10 cellular contexts compared by ENCODE assay signal in genomic region chr6:157768304-157768703, GRCh38. TPM values are rescaled to one million over a fixed set of nuclear protein-coding genes. Genes with fewer than 3 reads are reported as not detected.
DNase-seq lines count a peak whose midpoint lies in the region; ATAC-seq and TF ChIP-seq lines count a peak whose summit lies in the region.
"Had no signal": no experiment of that assay in that cellular context is flagged by ENCODE, and none has a peak within 500 bp of the region (broad histone marks: within the 10 kb centered on the region; RNA-seq: fewer than 3 reads in every experiment).

No MANE protein-coding gene starts in this region.

- no peak for ATAC-seq in HG03196 (IDR thresholded peaks at IDR 0.05; ENCODE audit: unreplicated experiment)
- no peak for ATAC-seq in GM19397 (IDR thresholded peaks at IDR 0.05; ENCODE audit: unreplicated experiment)
- no peak for ATAC-seq in GM19455 (IDR thresholded peaks at IDR 0.05; ENCODE audit: unreplicated experiment)

- H3K27ac Mint-ChIP-seq in activated naive CD4-positive, alpha-beta T cell treated with anti-CD3 and anti-CD28 coated beads, Interleukin-2, amount 50 U/mL, for 24 hours = peak overlapping the region; percentile 91
- peak overlapping the region; percentile 86 for H3K27ac Mint-ChIP-seq in activated naive CD8-positive, alpha-beta T cell treated with anti-CD3 and anti-CD28 coated beads for 36 hours

- no peak for TF ChIP-seq CTCF in tibial nerve (IDR thresholded peaks at IDR 0.05)

- WGBS in tibial nerve, 2 donors = 67 to 72% methylated on average over 6 of the region's 6 CpGs

- H3K4me1 ChIP-seq in tibial nerve = peaks cover 0 to 48% (median 17%) of the 10 kb centered on the region in 4 donors

- TF ChIP-seq EP300 in tibial nerve (IDR thresholded peaks at IDR 0.05) = peak in 1 of 2 donors; percentile 36

- no peaks in the 10 kb centered on the region for H3K27me3 Mint-ChIP-seq in activated naive CD4-positive, alpha-beta T cell treated with anti-CD3 and anti-CD28 coated beads, Interleukin-2, amount 50 U/mL, for 24 hours
- H3K27me3 Mint-ChIP-seq in activated naive CD8-positive, alpha-beta T cell treated with anti-CD3 and anti-CD28 coated beads for 36 hours = no peaks in the 10 kb centered on the region

- H3K27ac ChIP-seq in tibial nerve = peak overlapping the region in 3 of 4 donors; percentile 38 to 79 (median 68)

- H3K36me3 ChIP-seq in tibial nerve = no peaks in the 10 kb centered on the region

- H3K9me3 Mint-ChIP-seq in activated naive CD4-positive, alpha-beta T cell treated with anti-CD3 and anti-CD28 coated beads, Interleukin-2, amount 50 U/mL, for 24 hours = no peaks in the 10 kb centered on the region
- peaks cover 3% of the 10 kb centered on the region for H3K9me3 Mint-ChIP-seq in activated naive CD8-positive, alpha-beta T cell treated with anti-CD3 and anti-CD28 coated beads for 36 hours

- H3K36me3 Mint-ChIP-seq in activated naive CD4-positive, alpha-beta T cell treated with anti-CD3 and anti-CD28 coated beads, Interleukin-2, amount 50 U/mL, for 24 hours = peaks cover under 1% of the 10 kb centered on the region
- peaks cover 25% of the 10 kb centered on the region for H3K36me3 Mint-ChIP-seq in activated naive CD8-positive, alpha-beta T cell treated with anti-CD3 and anti-CD28 coated beads for 36 hours

- H3K4me1 Mint-ChIP-seq in activated naive CD4-positive, alpha-beta T cell treated with anti-CD3 and anti-CD28 coated beads, Interleukin-2, amount 50 U/mL, for 24 hours = peaks cover 85% of the 10 kb centered on the region
- H3K4me1 Mint-ChIP-seq in activated naive CD8-positive, alpha-beta T cell treated with anti-CD3 and anti-CD28 coated beads for 36 hours = peaks cover 71% of the 10 kb centered on the region

- no peak for TF ChIP-seq POLR2A in tibial nerve (IDR thresholded peaks at IDR 0.05)

- peak overlapping the region; percentile 53 for H3K4me3 Mint-ChIP-seq in activated naive CD4-positive, alpha-beta T cell treated with anti-CD3 and anti-CD28 coated beads, Interleukin-2, amount 50 U/mL, for 24 hours
- H3K4me3 Mint-ChIP-seq in activated naive CD8-positive, alpha-beta T cell treated with anti-CD3 and anti-CD28 coated beads for 36 hours = peak overlapping the region; percentile 19

- DNase-seq in activated naive CD4-positive, alpha-beta T cell treated with anti-CD3 and anti-CD28 coated beads, Interleukin-2, amount 50 U/mL, for 16 hours = no peak
- DNase-seq in MV-4-11 (lab: John Stamatoyannopoulos, UW) (peak; percentile 83), tibial nerve (ENCODE audit: low spot score in 2 of 2) (no peak)
- DNase-seq in activated naive CD8-positive, alpha-beta T cell treated with anti-CD3 and anti-CD28 coated beads for 36 hours = no peak
- DNase-seq: mesendoderm, NCI-H1694 treated with DMSO at 0.1 percent for 48 hours had no signal

- H3K4me3 ChIP-seq in tibial nerve = no peak overlapping the region

- H3K27me3 ChIP-seq in tibial nerve = no peaks in the 10 kb centered on the region

- H3K9me3 ChIP-seq in tibial nerve = no peaks in the 10 kb centered on the region

RNA-seq across cellular contexts. Expression of gene SNX9, which starts 54.7 kb away (rescaled TPM):
- total RNA-seq in activated naive CD8-positive, alpha-beta T cell treated with anti-CD3 and anti-CD28 coated beads for 36 hours = 10 to 100 TPM; 63.4 to 64.4 TPM
- total RNA-seq in tibial nerve = 10 to 100 TPM; 61.2 to 69.2 (median 63.9) TPM
